ENCODE assay signal across 8 cellular contexts in genomic region chr10:11610151-11610854, GRCh38. TPM values are rescaled to one million over a fixed set of nuclear protein-coding genes. Genes with fewer than 3 reads are reported as not detected.
A peak's percentile ranks its signal among the peaks of the same experiment; 100 is the strongest.
DNase-seq lines count a peak whose midpoint lies in the region; ATAC-seq, FAIRE-seq and TF ChIP-seq lines count a peak whose summit lies in the region.

No MANE protein-coding gene starts in this region.

- no peak for FAIRE-seq in HepG2 (lab: Jason Lieb, UNC)

- no peak for TF ChIP-seq CTCF in HepG2 (CRISPR knock-in tag; IDR thresholded peaks at IDR 0.05)
- TF ChIP-seq CTCF in tibial artery (IDR thresholded peaks at IDR 0.05) = no peak

- peak overlapping the region; percentile 86 for H3K9ac ChIP-seq in HepG2 (ENCODE audit: insufficient read depth, low read depth, low read length)

- CTCF ChIA-PET in HepG2 (lab: Yijun Ruan, JAX; ENCODE audit: low intra/inter-chr PET ratio, low total read pairs) = no interaction called here

- no peak for TF ChIP-seq EP300 in HepG2 (IDR thresholded peaks at IDR 0.05; ENCODE audit: low read depth in 2 of 2, low read length in 2 of 2)
- no peak for TF ChIP-seq EP300 in HepG2 (CRISPR knock-in tag; IDR thresholded peaks at IDR 0.05; ENCODE audit: borderline replicate concordance)

- peaks cover 54% of the 10 kb centered on the region for H3K4me1 Mint-ChIP-seq in activated T-cell treated with anti-CD3 and anti-CD28 coated beads, Interleukin-2, amount 50 U/mL, for 4 hours (ENCODE audit: low read depth)
- peaks cover 58% of the 10 kb centered on the region for H3K4me1 Mint-ChIP-seq in activated naive CD8-positive, alpha-beta T cell treated with anti-CD3 and anti-CD28 coated beads, Interleukin-2, amount 50 U/mL, for 24 hours

- H4K20me1 ChIP-seq in HepG2 (ENCODE audit: insufficient read depth, low read length) = no peaks in the 10 kb centered on the region

- no peaks in the 10 kb centered on the region for H3K36me3 Mint-ChIP-seq in activated T-cell treated with anti-CD3 and anti-CD28 coated beads, Interleukin-2, amount 50 U/mL, for 4 hours (ENCODE audit: insufficient read depth)
- H3K36me3 Mint-ChIP-seq in activated naive CD8-positive, alpha-beta T cell treated with anti-CD3 and anti-CD28 coated beads, Interleukin-2, amount 50 U/mL, for 24 hours (ENCODE audit: low read depth) = no peaks in the 10 kb centered on the region

- no peak for TF ChIP-seq RAD21 in HepG2 (CRISPR knock-in tag; IDR thresholded peaks at IDR 0.05)

- H3K9me3 ChIP-seq in HepG2 (ENCODE audit: low read length) (no peaks in the 10 kb centered on the region), tibial artery (no peaks in the 10 kb centered on the region)

- no peak overlapping the region for H2AFZ ChIP-seq in HepG2 (ENCODE audit: low read length)

- intact Hi-C loops in HepG2 (cut with micrococcal nuclease; ENCODE audit: unreplicated experiment) (loop anchor here (2.0 to 5.0 kb wide), 2 partner anchors 96 to 147 kb away; no protein-coding TSS in a partner anchor), tibial artery (cut with DNase I; ENCODE audit: low total_unique reads) (no loop called here)

- TF ChIP-seq POLR2A in HepG2 (IDR thresholded peaks at IDR 0.05; ENCODE audit: insufficient read depth in 1 of 2, low read depth in 2 of 2, low read length in 2 of 2) = no peak

- no peak for DNase-seq in activated T-cell treated with anti-CD3 and anti-CD28 coated beads, Interleukin-2, amount 50 U/mL, for 4 hours
- DNase-seq in activated T-cell treated with anti-CD3 and anti-CD28 coated beads, Interleukin-2, amount 50 U/mL, for 48 hours = no peak
- no peak for DNase-seq in activated naive CD8-positive, alpha-beta T cell treated with anti-CD3 and anti-CD28 coated beads, Interleukin-2, amount 50 U/mL, for 24 hours
- DNase-seq in HepG2 (ENCODE audit: low spot score) (no peak), tibial artery (no peak), dedifferentiated amniotic fluid mesenchymal stem cell (ENCODE audit: extremely low spot score) (no peak)
- DNase-seq in stimulated activated CD4-positive, alpha-beta T cell treated with anti-CD3 and anti-CD28 coated beads, Interleukin-4, amount 100 ng/mL, for 1 hour = no peak

- H3K27me3 Mint-ChIP-seq in activated T-cell treated with anti-CD3 and anti-CD28 coated beads, Interleukin-2, amount 50 U/mL, for 4 hours (ENCODE audit: low read depth) = peaks cover 6% of the 10 kb centered on the region
- peaks cover 4% of the 10 kb centered on the region for H3K27me3 Mint-ChIP-seq in activated naive CD8-positive, alpha-beta T cell treated with anti-CD3 and anti-CD28 coated beads, Interleukin-2, amount 50 U/mL, for 24 hours

- BruUV-seq in HepG2 (replicated peaks; lab: Mats Ljungman, UMichigan) = no TSS peak

- POLR2A ChIA-PET in HepG2 (lab: Yijun Ruan, JAX) = no interaction called here

- H3K4me1 ChIP-seq in HepG2 (ENCODE audit: insufficient read depth, low read length) (peaks cover 67% of the 10 kb centered on the region), tibial artery (peaks cover 0 to 23% (median 12%) of the 10 kb centered on the region in 4 donors)

- H3K36me3 ChIP-seq in HepG2 (replicated peaks in 1 of 2; ENCODE audit: control insufficient read depth in 1 of 2, insufficient read depth in 2 of 2, low read length in 2 of 2) (no peaks in the 10 kb centered on the region), tibial artery (no peaks in the 10 kb centered on the region)

- 4% methylated on average over 12 of the region's 12 CpGs for WGBS in HepG2 (ENCODE audit: low lambda C conversion rate)

- no peaks in the 10 kb centered on the region for H3K9me3 Mint-ChIP-seq in activated T-cell treated with anti-CD3 and anti-CD28 coated beads, Interleukin-2, amount 50 U/mL, for 4 hours
- H3K9me3 Mint-ChIP-seq in activated naive CD8-positive, alpha-beta T cell treated with anti-CD3 and anti-CD28 coated beads, Interleukin-2, amount 50 U/mL, for 24 hours = no peaks in the 10 kb centered on the region

- H3K27me3 ChIP-seq in HepG2 (ENCODE audit: control insufficient read depth in 1 of 2, insufficient read depth in 2 of 2, low read length in 2 of 2) (no peaks in the 10 kb centered on the region; a peak in 1 of 5 replicates), tibial artery (no peaks in the 10 kb centered on the region)

- ATAC-seq in activated T-cell treated with anti-CD3 and anti-CD28 coated beads, Interleukin-2, amount 50 U/mL, for 4 hours = no peak
- ATAC-seq in activated naive CD8-positive, alpha-beta T cell treated with anti-CD3 and anti-CD28 coated beads, Interleukin-2, amount 50 U/mL, for 24 hours = no peak
- no peak for ATAC-seq in HepG2
- ATAC-seq in HG03565 (IDR thresholded peaks at IDR 0.05; ENCODE audit: unreplicated experiment) = no peak

- H3K4me3 Mint-ChIP-seq in activated T-cell treated with anti-CD3 and anti-CD28 coated beads, Interleukin-2, amount 50 U/mL, for 4 hours = peak overlapping the region; percentile 86
- H3K4me3 Mint-ChIP-seq in activated naive CD8-positive, alpha-beta T cell treated with anti-CD3 and anti-CD28 coated beads, Interleukin-2, amount 50 U/mL, for 24 hours = peak overlapping the region; percentile 83

- peak overlapping the region; percentile 82 for H3K27ac ChIP-seq in HepG2 (ENCODE audit: extremely low read length, insufficient read depth, low read length)
- peak overlapping the region; percentile 80 to 88 for H3K27ac ChIP-seq in tibial artery

- peaks cover 56% of the 10 kb centered on the region for H3K79me2 ChIP-seq in HepG2 (ENCODE audit: insufficient read depth, low read length)

- in situ Hi-C loops in HepG2 (cut with HindIII; ENCODE audit: extremely low pct_ligation_motif_present, low pct_unique_long_range_greater_than_20kb) = loop anchor here (10.0 kb wide), 1 partner anchor 114 kb away; no protein-coding TSS in a partner anchor

- peak overlapping the region; percentile 90 to 96 (median 92) for H3K4me3 ChIP-seq in HepG2 (replicated peaks in 1 of 3; ENCODE audit: insufficient read depth in 1 of 3, low read depth in 2 of 3, low read length in 3 of 3)
- H3K4me3 ChIP-seq in tibial artery = peak overlapping the region; percentile 86 to 96

- H3K4me2 ChIP-seq in HepG2 (ENCODE audit: low read depth, low read length) = peak overlapping the region; percentile 77

- H3K27ac Mint-ChIP-seq in activated naive CD8-positive, alpha-beta T cell treated with anti-CD3 and anti-CD28 coated beads, Interleukin-2, amount 50 U/mL, for 24 hours = peak overlapping the region; percentile 70

TF ChIP-seq in HepG2, 621 proteins besides CTCF, POLR2A, EP300 and RAD21:
- peak; percentile 40 for TF ChIP-seq HNRNPK (IDR thresholded peaks at IDR 0.05; ENCODE audit: low read depth, low read length, poor library complexity, severe bottlenecking)
- no peak for TF ChIP-seq PCBP1 (IDR thresholded peaks at IDR 0.05; ENCODE audit: borderline replicate concordance, low read depth, low read length)
- TF ChIP-seq ZNF362 (CRISPR knock-in tag; IDR thresholded peaks at IDR 0.05; ENCODE audit: borderline replicate concordance) = 0 out of 2 replicates have a peak, but pooled peaks have one; percentile 30

RNA-seq across cellular contexts. Expression of gene USP6NL, which starts 1.1 kb away (rescaled TPM):
- total RNA-seq in activated T-cell treated with anti-CD3 and anti-CD28 coated beads, Interleukin-2, amount 50 U/mL, for 4 hours = 1 to 10 TPM; 4.7 to 5.3 (median 4.7) TPM
- total RNA-seq in HepG2 (2016; rRNA removed; fragmentation: Illumina TruSeq; extraction: Trizol) = 22.9 and 26.2 TPM in 2 replicates
- 6.3 and 6.6 TPM in 2 replicates for total RNA-seq in HepG2 (2016; cell fraction: cytosol; rRNA removed; fragmentation: Illumina TruSeq; extraction: Trizol; ENCODE audit: low read depth)
- 22.4 and 23.0 TPM in 2 replicates for total RNA-seq in HepG2 (2016; cell fraction: insoluble cytoplasmic fraction; rRNA removed; fragmentation: Illumina TruSeq; extraction: Trizol)
- total RNA-seq in HepG2 (2016; cell fraction: membrane; rRNA removed; fragmentation: Illumina TruSeq; extraction: Trizol) = 19.5 and 20.2 TPM in 2 replicates
- total RNA-seq in HepG2 (2016; cell fraction: nucleus; rRNA removed; fragmentation: Illumina TruSeq; extraction: Trizol) = 24.0 and 25.4 TPM in 2 replicates
- 10.0 and 10.5 TPM in 2 replicates for polyA plus RNA-seq in HepG2 (2011; rRNA removed)
- polyA plus RNA-seq in HepG2 (2011; cell fraction: cytosol; rRNA removed) = 7.8 and 8.5 TPM in 2 replicates
- polyA plus RNA-seq in HepG2 (2011; cell fraction: nucleus; rRNA removed) = 9.9 and 11.7 TPM in 2 replicates
- polyA plus RNA-seq in HepG2 (2012) = 11.7 and 11.8 TPM in 2 replicates
- polyA plus RNA-seq in HepG2 (2016; cell fraction: cytosol; fragmentation: Illumina TruSeq; extraction: Trizol; ENCODE audit: low read depth) = 6.4 and 6.6 TPM in 2 replicates
- polyA plus RNA-seq in HepG2 (2016; cell fraction: insoluble cytoplasmic fraction; fragmentation: Illumina TruSeq; extraction: Trizol; ENCODE audit: low read depth) = 21.5 and 23.7 TPM in 2 replicates
- 14.7 and 15.3 TPM in 2 replicates for polyA plus RNA-seq in HepG2 (2016; cell fraction: membrane; fragmentation: Illumina TruSeq; extraction: Trizol; ENCODE audit: low read depth)
- polyA plus RNA-seq in HepG2 (2016; cell fraction: nucleus; fragmentation: Illumina TruSeq; extraction: Trizol; ENCODE audit: insufficient read depth, low read depth) = 17.9 and 18.1 TPM in 2 replicates
- 7.3 and 18.7 TPM in 2 replicates for polyA minus RNA-seq in HepG2 (2011; rRNA and poly(A)+ RNA removed; ENCODE audit: low replicate concordance)
- polyA minus RNA-seq in HepG2 (2011; cell fraction: cytosol; rRNA and poly(A)+ RNA removed) = 10.2 and 11.8 TPM in 2 replicates
- polyA minus RNA-seq in HepG2 (2011; cell fraction: nucleus; rRNA and poly(A)+ RNA removed) = 45.0 and 45.6 TPM in 2 replicates
